In genomic region chr4:132317923-132318322, GRCh38 we compare ENCODE assay signal across 23 cellular contexts.
DNase-seq lines count a peak whose midpoint lies in the region; ATAC-seq, FAIRE-seq and TF ChIP-seq lines count a peak whose summit lies in the region.
"Had no signal": no experiment of that assay in that cellular context is flagged by ENCODE, and none has a peak within 500 bp of the region (broad histone marks: within the 10 kb centered on the region; RNA-seq: fewer than 3 reads in every experiment).

No MANE protein-coding gene starts in this region.

- H3K9me2 ChIP-seq in OCI-LY1 (ENCODE audit: low read depth, low read length) = no peaks in the 10 kb centered on the region

- POLR2A ChIA-PET in A549 (lab: Yijun Ruan, JAX) (no interaction called here), H1 (lab: Charles Lee; ENCODE audit: partially characterized antibody) (no interaction called here)

- TF ChIP-seq POLR2A in A549 (IDR thresholded peaks at IDR 0.05; ENCODE audit: low read length) (no peak), H1 (IDR thresholded peaks at IDR 0.05; ENCODE audit: control extremely low read depth in 1 of 2, low read depth in 2 of 2, low read length in 2 of 2) (no peak)

- no peak overlapping the region for H2AK5ac ChIP-seq in H1 (ENCODE audit: low read depth, low read length)

- H3K27ac ChIP-seq in A549 (no peak overlapping the region), ACC112 (ENCODE audit: low read depth, low read length) (no peak overlapping the region), OCI-LY1 (ENCODE audit: low read depth, low read length, poor library complexity, severe bottlenecking) (no peak overlapping the region), H1 (ENCODE audit: low read depth, low read length) (no peak overlapping the region)
- H3K27ac ChIP-seq: BLaER1 had no signal

- H3K36me3 ChIP-seq in ACC112 (ENCODE audit: insufficient read depth, low read length) = no peaks in the 10 kb centered on the region
- no peaks in the 10 kb centered on the region; the same call in 1 of the 2 replicates for H3K36me3 ChIP-seq in OCI-LY1 (ENCODE audit: insufficient read depth, low read length)
- H3K36me3 ChIP-seq in H1 (ENCODE audit: control insufficient read depth in 2 of 4, insufficient read depth in 4 of 4, low read length in 3 of 4) = no peaks in the 10 kb centered on the region
- H3K36me3 ChIP-seq: BE2C had no signal

- H3K27me3 ChIP-seq in ACC112 (ENCODE audit: insufficient read depth, low read length) = no peaks in the 10 kb centered on the region
- H3K27me3 ChIP-seq in OCI-LY1 (ENCODE audit: insufficient read depth, low read length) = no peaks in the 10 kb centered on the region
- H3K27me3 ChIP-seq in H1 (replicated peaks in 1 of 4; ENCODE audit: control insufficient read depth in 3 of 4, extremely low read depth in 1 of 4, insufficient read depth in 3 of 4, low read length in 3 of 4) = no peaks in the 10 kb centered on the region
- H3K27me3 ChIP-seq: BE2C, BLaER1 had no signal

- H3K9ac ChIP-seq in OCI-LY1 (ENCODE audit: low read length) (no peak overlapping the region), H1 (replicated peaks in 1 of 4; ENCODE audit: extremely low read depth in 1 of 4, low read depth in 3 of 4, low read length in 3 of 4) (no peak overlapping the region)
- H3K9ac ChIP-seq: BLaER1 had no signal

- no peaks in the 10 kb centered on the region for H3K4me1 ChIP-seq in A549
- no peaks in the 10 kb centered on the region for H3K4me1 ChIP-seq in ACC112 (ENCODE audit: control insufficient read depth, insufficient read depth, low read length, unreplicated experiment)
- peaks cover 7% of the 10 kb centered on the region for H3K4me1 ChIP-seq in OCI-LY1 (ENCODE audit: insufficient read depth, low read length, severe bottlenecking)
- no peaks in the 10 kb centered on the region for H3K4me1 ChIP-seq in H1 (replicated peaks in 1 of 4; ENCODE audit: control insufficient read depth in 3 of 4, insufficient read depth in 4 of 4, low read length in 3 of 4)
- H3K4me1 ChIP-seq: BE2C, BLaER1 had no signal

- H4K8ac ChIP-seq in H1 (ENCODE audit: extremely low read depth, insufficient read depth, low read length) = no peak overlapping the region

- H3K9me3 ChIP-seq in A549 (no peaks in the 10 kb centered on the region), OCI-LY1 (ENCODE audit: low read length) (0 out of 2 replicates have a peak, but pooled peaks cover 3% of the 10 kb centered on the region), H1 (ENCODE audit: insufficient read depth in 2 of 2, low read depth in 1 of 2, low read length in 1 of 2) (no peaks in the 10 kb centered on the region)
- H3K9me3 ChIP-seq: BE2C had no signal

- no peak overlapping the region for H2BK20ac ChIP-seq in H1 (ENCODE audit: low read length)

- TF ChIP-seq CTCF in A549 (IDR thresholded peaks at IDR 0.05) (no peak), OCI-LY1 (IDR thresholded peaks at IDR 0.05; ENCODE audit: low read length) (no peak), H1 (IDR thresholded peaks at IDR 0.05; ENCODE audit: control extremely low read depth in 1 of 3, insufficient read depth in 1 of 3, low read depth in 1 of 3, low read length in 3 of 3) (no peak)

- TF ChIP-seq RAD21 in A549 (conservative IDR thresholded peaks at IDR 0.05 in 1 of 2, IDR thresholded peaks at IDR 0.05 in 1 of 2) (no peak), H1 (IDR thresholded peaks at IDR 0.05 in 1 of 2, conservative IDR thresholded peaks at IDR 0.05 in 1 of 2; ENCODE audit: low read depth in 2 of 2, low read length in 2 of 2) (no peak)

- H4K20me1 ChIP-seq in OCI-LY1 (ENCODE audit: insufficient read depth, low read length) = no peaks in the 10 kb centered on the region
- H4K20me1 ChIP-seq in H1 (replicated peaks in 1 of 2; ENCODE audit: control insufficient read depth in 1 of 2, insufficient read depth in 2 of 2, low read length in 2 of 2) = no peaks in the 10 kb centered on the region

- H3K18ac ChIP-seq in H1 (ENCODE audit: extremely low read depth, low read length) = no peak overlapping the region

- no peak overlapping the region for H3K23ac ChIP-seq in H1 (ENCODE audit: insufficient read length)

- H3K4ac ChIP-seq in H1 (replicated peaks; ENCODE audit: insufficient read length, low read depth, low read length) = no peak overlapping the region

- WGBS in A549 (ENCODE audit: missing lambda C conversion rate) = 6% methylated on average over 2 of the region's 2 CpGs
- WGBS in H1 (ENCODE audit: extremely low coverage in 1 of 2, insufficient coverage in 1 of 2, insufficient read length in 1 of 2, insufficient replicate concordance in 2 of 2, low coverage in 1 of 2, low lambda C conversion rate in 2 of 2, missing lambda C conversion rate in 1 of 2), 2 experiments = 91% methylated on average over 2 of the region's 2 CpGs; no CpG with 5 or more reads in 1 of the 2 experiments

- H3K23me2 ChIP-seq in H1 (ENCODE audit: low read depth, low read length) = no peaks in the 10 kb centered on the region

- no peak for DNase-seq in A549 (ENCODE audit: low read depth in 1 of 2, low spot score in 1 of 2)
- DNase-seq in H1 (ENCODE audit: low read depth in 1 of 2, low spot score in 2 of 2) = no peak
- no peak for DNase-seq in NCI-H446 treated with DMSO at 0.1 percent for 48 hours (lab: John Stamatoyannopoulos, UW)
- DNase-seq: 8988T; ACHN; BE2C; C1 segment of cervical spinal cord; CD4-positive, alpha-beta memory T cell; CD4-positive, CD25-positive, alpha-beta regulatory T cell; CD8-positive, alpha-beta memory T cell; COR-L47; DMS 273 treated with DMSO at 0.1 percent for 48 hours; DMS153; DMS79 treated with DMSO at 0.1 percent for 48 hours; GF-D8 had no signal

- H3K56ac ChIP-seq in H1 (replicated peaks; ENCODE audit: insufficient read length, low read depth, low read length) = no peak overlapping the region

- no peak overlapping the region for H2BK15ac ChIP-seq in H1 (ENCODE audit: low read length)

- no peak overlapping the region for H2BK120ac ChIP-seq in H1 (replicated peaks; ENCODE audit: low read depth, low read length)

- H3K14ac ChIP-seq in H1 (ENCODE audit: insufficient read length) = no peak overlapping the region

- peak overlapping the region; percentile 32 for H2AFZ ChIP-seq in ACC112 (ENCODE audit: low read length, unreplicated experiment)
- peak overlapping the region; percentile 49; the same call in 1 of the 2 replicates for H2AFZ ChIP-seq in OCI-LY1 (ENCODE audit: low read length)
- H2AFZ ChIP-seq in H1 (ENCODE audit: low read length) = no peak overlapping the region

- no peaks in the 10 kb centered on the region for H3F3A ChIP-seq in OCI-LY1 (ENCODE audit: insufficient read depth, low read length)

- CTCF ChIA-PET in A549 (lab: Yijun Ruan, JAX) = no interaction called here
- CTCF ChIA-PET in H1 (lab: Charles Lee; ENCODE audit: partially characterized antibody) = no interaction called here

- no peak for TF ChIP-seq EP300 in A549 (IDR thresholded peaks at IDR 0.05)
- TF ChIP-seq EP300 in H1 (IDR thresholded peaks at IDR 0.05; ENCODE audit: borderline replicate concordance in 1 of 2, low read depth in 2 of 2, low read length in 2 of 2) = no peak

- no peak overlapping the region for H4K91ac ChIP-seq in H1 (replicated peaks; ENCODE audit: insufficient read length, low read length)

- H3K4me2 ChIP-seq in A549 (no peak overlapping the region), OCI-LY1 (ENCODE audit: low read length) (no peak overlapping the region), H1 (ENCODE audit: insufficient read depth in 1 of 2, low read depth in 2 of 2, low read length in 2 of 2) (no peak overlapping the region)
- H3K4me2 ChIP-seq: BLaER1 had no signal

- H4K5ac ChIP-seq in H1 (ENCODE audit: insufficient read length, low read depth, low read length) = no peak overlapping the region

- H2BK5ac ChIP-seq in H1 (ENCODE audit: low read depth, low read length) = no peak overlapping the region

- no peak overlapping the region for H2BK12ac ChIP-seq in H1 (ENCODE audit: low read depth, low read length)

- H3K4me3 ChIP-seq in A549 (no peak overlapping the region), ACC112 (ENCODE audit: low read depth, low read length) (no peak overlapping the region), OCI-LY1 (ENCODE audit: low read depth, low read length, poor library complexity, severe bottlenecking) (no peak overlapping the region), H1 (ENCODE audit: extremely low read depth in 1 of 4, insufficient read depth in 2 of 4, low read depth in 3 of 4, low read length in 4 of 4) (no peak overlapping the region)
- H3K4me3 ChIP-seq: BLaER1 had no signal

- H3K79me2 ChIP-seq in ACC112 (ENCODE audit: control insufficient read depth, insufficient read depth, low read length, unreplicated experiment) (no peaks in the 10 kb centered on the region), OCI-LY1 (ENCODE audit: insufficient read depth, low read length) (no peaks in the 10 kb centered on the region), H1 (ENCODE audit: control insufficient read depth in 1 of 2, insufficient read depth in 2 of 2, low read length in 2 of 2) (no peaks in the 10 kb centered on the region)

- H3K79me1 ChIP-seq in H1 (ENCODE audit: low read depth, low read length) = no peaks in the 10 kb centered on the region

- no peak for FAIRE-seq in A549 (lab: Jason Lieb, UNC)
- no peak for FAIRE-seq in H1 (lab: Jason Lieb, UNC)
- FAIRE-seq: G401.6, GM12891, GM19239 had no signal

- ATAC-seq in A549 (no peak), GM19328 (IDR thresholded peaks at IDR 0.05; ENCODE audit: unreplicated experiment) (no peak), GM21390 (IDR thresholded peaks at IDR 0.05; ENCODE audit: unreplicated experiment) (no peak)

TF ChIP-seq in A549, 52 proteins besides CTCF, POLR2A, EP300 and RAD21:
- TF ChIP-seq MAFK (IDR thresholded peaks at IDR 0.05; ENCODE audit: partially characterized antibody) (peak; percentile 69), JUN (IDR thresholded peaks at IDR 0.05) (no peak)

TF ChIP-seq in H1, 55 proteins besides CTCF, POLR2A, EP300 and RAD21:
- TF ChIP-seq SP1 (IDR thresholded peaks at IDR 0.05; ENCODE audit: low read depth, low read length) = no peak
- TF ChIP-seq SAP30 (IDR thresholded peaks at IDR 0.05; ENCODE audit: insufficient read depth, insufficient replicate concordance, low read length) = no peak
- no peak for TF ChIP-seq TCF12 (IDR thresholded peaks at IDR 0.05; ENCODE audit: low read depth, low read length)
- no peak for TF ChIP-seq SP2 (IDR thresholded peaks at IDR 0.05; ENCODE audit: low read length)
- TF ChIP-seq MAFK (IDR thresholded peaks at IDR 0.05; ENCODE audit: low read depth, low read length) = peak; percentile 58; the same call in 1 of the 2 replicates
- no peak for TF ChIP-seq KDM5A (IDR thresholded peaks at IDR 0.05; ENCODE audit: low read length)

Comparison
In these comparisons a context has a peak if more than half of its experiments do, and no peak if none do; other contexts are left out.
1. Of the 18 proteins assayed by ChIP-seq in both H1 and A549: peak only in H1: none; only in A549: none; in both: MAFK; in neither: 17.